In genomic region chr18:71902482-71902881, GRCh38 we compare ENCODE assay signal across 27 cellular contexts.
"Had no signal": no experiment of that assay in that cellular context is flagged by ENCODE, and none has a peak within 500 bp of the region (broad histone marks: within the 10 kb centered on the region; RNA-seq: fewer than 3 reads in every experiment).

No MANE protein-coding gene starts in this region.

- H3K36me3 Mint-ChIP-seq: activated CD4-positive, alpha-beta memory T cell treated with anti-CD3 and anti-CD28 coated beads for 36 hours; activated naive CD8-positive, alpha-beta T cell treated with anti-CD3 and anti-CD28 coated beads for 36 hours had no signal

- H3K27ac Mint-ChIP-seq: activated CD4-positive, alpha-beta memory T cell treated with anti-CD3 and anti-CD28 coated beads for 36 hours; activated naive CD4-positive, alpha-beta T cell treated with anti-CD3 and anti-CD28 coated beads for 36 hours; activated naive CD8-positive, alpha-beta T cell treated with anti-CD3 and anti-CD28 coated beads for 36 hours; activated T-helper 1 cell treated with anti-CD3 and anti-CD28 coated beads, Interleukin-12 subunit alpha, Interleukin-12 subunit beta, Interleukin-2, Interleukin-4 antibody, amounts not matched to agents 30 ng/mL and 10 ng/mL and 1 ng/mL, durations not matched to agents 14 hours and 24 hours and 36 hours; nephron had no signal

- H3K4me3 ChIP-seq: adrenal gland, body of pancreas, dorsolateral prefrontal cortex, left lung, lower lobe of right lung, ovary, prostate gland, spleen, suprapubic skin, tibial artery had no signal

- H3K36me3 ChIP-seq: adrenal gland, left lung, lower lobe of right lung, neutrophil, ovary, prostate gland, spleen, suprapubic skin, tibial artery, WERI-Rb-1 had no signal

- DNase-seq: activated CD4-positive, alpha-beta memory T cell treated with anti-CD3 and anti-CD28 coated beads for 36 hours; activated CD4-positive, alpha-beta T cell treated with anti-CD3 and anti-CD28 coated beads for 48 hours; activated CD8-positive, alpha-beta memory T cell treated with anti-CD3 and anti-CD28 coated beads, Interleukin-2, amount 50 U/mL, for 4 hours; activated effector memory CD4-positive, alpha-beta T cell treated with anti-CD3 and anti-CD28 coated beads, Interleukin-2, amount 50 U/mL, for 16 hours; activated naive CD4-positive, alpha-beta T cell treated with anti-CD3 and anti-CD28 coated beads for 36 hours; activated naive CD8-positive, alpha-beta T cell treated with anti-CD3 and anti-CD28 coated beads for 36 hours; activated T-cell treated with anti-CD3 and anti-CD28 coated beads, Interleukin-2, amount 50 U/mL, for 1 hour; adrenal gland; aorta; body of pancreas; dorsolateral prefrontal cortex; effector memory CD4-positive, alpha-beta T cell; kidney glomerular epithelial cell; left lung; lower lobe of right lung; mesendoderm; ovary; spleen; stimulated activated naive CD4-positive, alpha-beta T cell; T1000; tibial artery; WERI-Rb-1 had no signal

- H3K27me3 Mint-ChIP-seq: activated CD4-positive, alpha-beta memory T cell treated with anti-CD3 and anti-CD28 coated beads for 36 hours; activated naive CD8-positive, alpha-beta T cell treated with anti-CD3 and anti-CD28 coated beads for 36 hours had no signal

- H3K9me3 ChIP-seq: adrenal gland, left lung, lower lobe of right lung, neutrophil, ovary, prostate gland, suprapubic skin, tibial artery had no signal

- H3K4me1 ChIP-seq: adrenal gland, body of pancreas, left lung, lower lobe of right lung, prostate gland, spleen, suprapubic skin, tibial artery had no signal

- H3K4me3 Mint-ChIP-seq: activated CD4-positive, alpha-beta memory T cell treated with anti-CD3 and anti-CD28 coated beads for 36 hours; activated naive CD4-positive, alpha-beta T cell treated with anti-CD3 and anti-CD28 coated beads for 36 hours; activated naive CD8-positive, alpha-beta T cell treated with anti-CD3 and anti-CD28 coated beads for 36 hours; activated T-helper 1 cell treated with anti-CD3 and anti-CD28 coated beads, Interleukin-12 subunit alpha, Interleukin-12 subunit beta, Interleukin-2, Interleukin-4 antibody, amounts not matched to agents 30 ng/mL and 10 ng/mL and 1 ng/mL, durations not matched to agents 14 hours and 24 hours and 36 hours; nephron had no signal

- H3K27me3 ChIP-seq: adrenal gland, body of pancreas, dorsolateral prefrontal cortex, left lung, neutrophil, ovary, spleen, suprapubic skin, tibial artery had no signal

- H3K4me1 Mint-ChIP-seq: activated naive CD8-positive, alpha-beta T cell treated with anti-CD3 and anti-CD28 coated beads for 36 hours; nephron had no signal

- H3K27ac ChIP-seq: adrenal gland, body of pancreas, dorsolateral prefrontal cortex, left lung, lower lobe of right lung, neutrophil, ovary, prostate gland, spleen, suprapubic skin, tibial artery, WERI-Rb-1 had no signal

- H3K9me3 Mint-ChIP-seq: activated naive CD8-positive, alpha-beta T cell treated with anti-CD3 and anti-CD28 coated beads for 36 hours; activated T-helper 1 cell treated with anti-CD3 and anti-CD28 coated beads, Interleukin-12 subunit alpha, Interleukin-12 subunit beta, Interleukin-2, Interleukin-4 antibody, amounts not matched to agents 30 ng/mL and 10 ng/mL and 1 ng/mL, durations not matched to agents 14 hours and 24 hours and 36 hours; nephron had no signal
